13 cellular contexts compared by ENCODE assay signal in the genomic region with DNA sequence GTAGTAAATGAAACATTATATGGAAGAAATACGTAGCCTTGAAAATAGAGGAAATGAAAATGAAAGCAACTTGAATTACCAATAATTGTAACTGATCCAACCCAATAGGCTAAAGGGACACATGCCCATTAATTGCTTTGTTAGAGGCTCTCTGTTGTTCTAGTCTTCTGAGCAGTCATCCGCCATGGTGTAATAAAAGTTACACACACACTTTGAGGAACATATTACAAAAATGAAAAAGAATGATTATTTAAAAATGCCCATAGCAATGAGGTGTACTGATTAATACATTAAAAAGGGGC.
DNase-seq lines count a peak whose midpoint lies in the region; ATAC-seq, FAIRE-seq and TF ChIP-seq lines count a peak whose summit lies in the region.
"Had no signal": no experiment of that assay in that cellular context is flagged by ENCODE, and none has a peak within 500 bp of the region (broad histone marks: within the 10 kb centered on the region; RNA-seq: fewer than 3 reads in every experiment).

No MANE protein-coding gene starts in this region.

- no peaks in the 10 kb centered on the region for H3K27me3 Mint-ChIP-seq in naive B cell

- TF ChIP-seq RAD21 in GM12878 (IDR thresholded peaks at IDR 0.05; ENCODE audit: insufficient read depth, low read depth, low read length): no peak

- intact Hi-C loops in heart left ventricle (cut with DNase I): no loop called here
- intact Hi-C loops in GM12878 (cut with micrococcal nuclease; ENCODE audit: unreplicated experiment): no loop called here
- intact Hi-C loops in colonic mucosa (cut with DNase I): no loop called here

- POLR2A ChIA-PET in GM12878 (lab: Charles Lee): no interaction called here

- no peaks in the 10 kb centered on the region for H3K79me2 ChIP-seq in GM12878 (ENCODE audit: control insufficient read depth, insufficient read depth, low read length)

- H3K9me3 ChIP-seq in right atrium auricular region: no peaks in the 10 kb centered on the region
- peaks cover 0 to 18% (median 0%) of the 10 kb centered on the region in 12 donors for H3K9me3 ChIP-seq in heart left ventricle
- H3K9me3 ChIP-seq in GM12878 (replicated peaks; ENCODE audit: control insufficient read depth, insufficient read depth, low read length): no peaks in the 10 kb centered on the region
- H3K9me3 ChIP-seq in colonic mucosa: no peaks in the 10 kb centered on the region

- FAIRE-seq in GM12878 (lab: Jason Lieb, UNC): no peak
- FAIRE-seq: H1 had no signal

- DNase-seq in right atrium auricular region (ENCODE audit: low spot score): no peak
- no peak for DNase-seq in heart left ventricle
- DNase-seq in GM12878 (ENCODE audit: low read depth, low spot score): no peak
- DNase-seq in naive B cell: peak; percentile 34
- DNase-seq in colonic mucosa: no peak
- no peak for DNase-seq in retina
- no peak for DNase-seq in amniotic stem cell (lab: John Stamatoyannopoulos, UW)
- no peak for DNase-seq in HuH-7.5 (ENCODE audit: low spot score)
- DNase-seq: Kasumi-1, SJCRH30 had no signal

- BruUV-seq in GM12878 (replicated peaks; lab: Mats Ljungman, UMichigan): no TSS peak

- peaks cover 0 to 10% of the 10 kb centered on the region in 2 donors for H3K4me1 ChIP-seq in right atrium auricular region
- peaks cover 0 to 19% (median 0%) of the 10 kb centered on the region in 12 donors for H3K4me1 ChIP-seq in heart left ventricle
- no peaks in the 10 kb centered on the region for H3K4me1 ChIP-seq in GM12878 (ENCODE audit: control insufficient read depth, insufficient read depth, low read length)
- no peaks in the 10 kb centered on the region for H3K4me1 ChIP-seq in colonic mucosa
- H3K4me1 ChIP-seq: SJCRH30 had no signal

- no peak overlapping the region for H3K9ac ChIP-seq in GM12878 (ENCODE audit: control insufficient read depth, insufficient read depth, low read length)
- no peak overlapping the region for H3K9ac ChIP-seq in colonic mucosa (ENCODE audit: low read depth in 2 of 2, low read length in 2 of 2)

- H3K36me3 ChIP-seq in right atrium auricular region (no peaks in the 10 kb centered on the region), heart left ventricle (no peaks in the 10 kb centered on the region), GM12878 (ENCODE audit: control insufficient read depth in 2 of 2, insufficient read depth in 2 of 2, low read length in 1 of 2) (no peaks in the 10 kb centered on the region), colonic mucosa (no peaks in the 10 kb centered on the region)
- H3K36me3 ChIP-seq: SJCRH30 had no signal

- TF ChIP-seq CTCF in right atrium auricular region (IDR thresholded peaks at IDR 0.05) (no peak), heart left ventricle (IDR thresholded peaks at IDR 0.05) (no peak), GM12878 (IDR thresholded peaks at IDR 0.05 in 2 of 3, conservative IDR thresholded peaks at IDR 0.05 in 1 of 3; ENCODE audit: control insufficient read depth in 2 of 3, extremely low read depth in 1 of 3, insufficient read depth in 1 of 3, low read depth in 3 of 3, low read length in 3 of 3) (no peak), colonic mucosa (IDR thresholded peaks at IDR 0.05) (no peak)

- H3K27ac Mint-ChIP-seq in naive B cell: peak overlapping the region; percentile 6 to 91 (median 84)
- H3K27ac Mint-ChIP-seq: activated T-helper 1 cell treated with anti-CD3 and anti-CD28 coated beads, Interleukin-12 subunit alpha, Interleukin-12 subunit beta, Interleukin-2, Interleukin-4 antibody, amounts not matched to agents 30 ng/mL and 10 ng/mL and 1 ng/mL, durations not matched to agents 14 hours and 24 hours and 36 hours; WTC11 had no signal

- in situ Hi-C loops in GM12878 (cut with MboI): no loop called here

- TF ChIP-seq POLR2A in heart left ventricle (IDR thresholded peaks at IDR 0.05) (no peak), GM12878 (IDR thresholded peaks at IDR 0.05; ENCODE audit: low read depth, low read length) (no peak)

- H3K36me3 Mint-ChIP-seq in naive B cell: no peaks in the 10 kb centered on the region

- peaks cover 0 to 6% (median 5%) of the 10 kb centered on the region in 7 donors for H3K9me3 Mint-ChIP-seq in naive B cell

- H3K27ac ChIP-seq in right atrium auricular region (peak overlapping the region; percentile 45 to 46), heart left ventricle (peak overlapping the region in 3 of 12 donors; percentile 15 to 80 (median 29)), GM12878 (ENCODE audit: control insufficient read depth, insufficient read depth) (no peak overlapping the region), colonic mucosa (no peak overlapping the region)
- H3K27ac ChIP-seq: SJCRH30 had no signal

- no peak overlapping the region for H2AFZ ChIP-seq in GM12878 (ENCODE audit: control insufficient read depth, low read depth, low read length)

- no peak for TF ChIP-seq EP300 in GM12878 (IDR thresholded peaks at IDR 0.05; ENCODE audit: borderline replicate concordance in 1 of 2, control insufficient read depth in 1 of 2, low read depth in 2 of 2, low read length in 2 of 2)

- RAD21 ChIA-PET in GM12878 (lab: Charles Lee; ENCODE audit: unreplicated experiment): interaction anchor here (0.9 kb wide), 1 partner anchor 10 kb away, joined by 3 read pairs; no protein-coding TSS in a partner anchor

- WGBS in heart left ventricle, 4 donors: 71 to 81% (median 79%) methylated on average over 2 of the region's 2 CpGs
- WGBS in GM12878 (ENCODE audit: insufficient coverage, insufficient replicate concordance, low lambda C conversion rate, missing lambda C conversion rate): 25% methylated on average over 2 of the region's 2 CpGs

- CTCF ChIA-PET in GM12878 (lab: Yijun Ruan, JAX): no interaction called here

- H3K27me3 ChIP-seq in right atrium auricular region: no peaks in the 10 kb centered on the region
- H3K27me3 ChIP-seq in heart left ventricle: no peaks in the 10 kb centered on the region
- H3K27me3 ChIP-seq in GM12878 (replicated peaks in 1 of 2; ENCODE audit: control insufficient read depth in 2 of 2, insufficient read depth in 2 of 2, low read length in 1 of 2): no peaks in the 10 kb centered on the region
- H3K27me3 ChIP-seq in colonic mucosa: no peaks in the 10 kb centered on the region
- H3K27me3 ChIP-seq: SJCRH30 had no signal

- SMC1A ChIA-PET in GM12878 (lab: Charles Lee; ENCODE audit: uncharacterized antibody, unreplicated experiment): interaction anchor here (1.0 kb wide), 1 partner anchor 9 kb away, joined by 4 read pairs; no protein-coding TSS in a partner anchor

- no peaks in the 10 kb centered on the region for H4K20me1 ChIP-seq in GM12878 (ENCODE audit: control insufficient read depth, insufficient read depth)

- ATAC-seq in heart left ventricle (no peak), GM12878 (peak; percentile 85), naive B cell (ENCODE audit: low read depth in 2 of 2) (peak; percentile 86 to 90)

- H3K4me2 ChIP-seq in GM12878 (ENCODE audit: control insufficient read depth, insufficient read depth): no peak overlapping the region

- peak overlapping the region in 6 of 8 donors; percentile 7 to 69 (median 33) for H3K4me3 Mint-ChIP-seq in naive B cell
- H3K4me3 Mint-ChIP-seq: activated T-helper 1 cell treated with anti-CD3 and anti-CD28 coated beads, Interleukin-12 subunit alpha, Interleukin-12 subunit beta, Interleukin-2, Interleukin-4 antibody, amounts not matched to agents 30 ng/mL and 10 ng/mL and 1 ng/mL, durations not matched to agents 14 hours and 24 hours and 36 hours; WTC11 had no signal

- H3K4me1 Mint-ChIP-seq in naive B cell: peaks cover 11 to 12% (median 12%) of the 10 kb centered on the region in 3 donors
- H3K4me1 Mint-ChIP-seq: WTC11 had no signal

- H3K4me3 ChIP-seq in right atrium auricular region (no peak overlapping the region), heart left ventricle (no peak overlapping the region), GM12878 (no peak overlapping the region), colonic mucosa (no peak overlapping the region)
- H3K4me3 ChIP-seq: SJCRH30 had no signal

TF ChIP-seq in GM12878, 131 proteins besides CTCF, POLR2A, EP300 and RAD21:
- no peak for TF ChIP-seq BCLAF1 (IDR thresholded peaks at IDR 0.05)
- no peak for TF ChIP-seq DPF2 (IDR thresholded peaks at IDR 0.05)
- peak; percentile 76 for TF ChIP-seq SPI1 (IDR thresholded peaks at IDR 0.05; ENCODE audit: borderline replicate concordance, insufficient read depth, low read depth, low read length)

Comparison
In these comparisons a context has a peak if more than half of its experiments do, and no peak if none do; other contexts are left out.
1. H3K27ac ChIP-seq: peak in right atrium auricular region (2 of 2); none in GM12878 (single experiment) and colonic mucosa (single experiment).
2. ATAC-seq: peak in GM12878 (single experiment) and naive B cell (2 of 2); none in heart left ventricle (0 of 4).